In the genomic region with DNA sequence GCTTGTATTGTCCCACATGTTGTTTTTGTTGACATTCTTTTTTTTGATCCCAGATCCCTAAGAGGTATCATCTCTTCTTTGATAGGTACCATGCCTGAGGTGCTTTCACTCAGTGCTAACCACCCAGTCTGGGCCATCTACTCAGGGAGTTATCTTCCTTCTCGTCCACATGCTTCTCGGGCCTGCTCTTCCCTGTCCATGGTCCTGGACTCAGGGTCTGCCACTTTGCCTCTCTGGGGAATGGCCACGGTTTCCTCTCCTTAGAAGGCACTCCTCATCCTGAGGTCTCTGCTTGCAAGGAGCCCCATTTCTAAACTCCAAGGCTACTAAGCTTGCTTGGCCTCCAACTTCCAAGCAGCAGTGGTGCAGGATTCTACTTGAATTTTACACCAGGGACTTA, we compare ENCODE assay signal across 9 cellular contexts.
DNase-seq lines count a peak whose midpoint lies in the region; ATAC-seq and TF ChIP-seq lines count a peak whose summit lies in the region.
"Had no signal": no experiment of that assay in that cellular context is flagged by ENCODE, and none has a peak within 500 bp of the region (broad histone marks: within the 10 kb centered on the region; RNA-seq: fewer than 3 reads in every experiment).

No MANE protein-coding gene starts in this region.

- no peak overlapping the region for H3K23ac ChIP-seq in H9 (ENCODE audit: insufficient read length, low read depth, low read length)

- no peak overlapping the region for H3K4ac ChIP-seq in H9 (ENCODE audit: low read depth, low read length)

- no peak overlapping the region for H3K14ac ChIP-seq in H9 (ENCODE audit: insufficient read depth, low read length)

- H3F3A ChIP-seq in neural progenitor cell (ENCODE audit: low read depth): no peaks in the 10 kb centered on the region

- no peak overlapping the region for H4K5ac ChIP-seq in H9 (ENCODE audit: insufficient read length, low read depth, low read length)

- WGBS in H9 (ENCODE audit: extremely low coverage, insufficient read length, low lambda C conversion rate): no CpG with 5 or more reads among the region's 3 CpGs

- H3K4me1 ChIP-seq in H9 (ENCODE audit: insufficient read depth, low read length) (no peaks in the 10 kb centered on the region), neural progenitor cell (no peaks in the 10 kb centered on the region)

- H3K27me3 ChIP-seq in H9 (ENCODE audit: insufficient read depth, low read length) (no peaks in the 10 kb centered on the region), neural progenitor cell (no peaks in the 10 kb centered on the region)

- in situ Hi-C loops in GM13976 (cut with MboI; ENCODE audit: low sequenced_read_pairs, unreplicated experiment): no loop called here

- no peak overlapping the region for H3K4me3 ChIP-seq in neural progenitor cell

- no peak overlapping the region for H4K91ac ChIP-seq in H9 (ENCODE audit: insufficient read length, low read depth, low read length)

- H3K9ac ChIP-seq in H9 (ENCODE audit: extremely low read depth, insufficient read length, low read length) (no peak overlapping the region), neural progenitor cell (no peak overlapping the region)
- H3K9ac ChIP-seq: KMS-11 had no signal

- no peak overlapping the region for H2BK120ac ChIP-seq in H9 (ENCODE audit: low read depth, low read length, poor library complexity, severe bottlenecking)

- no peaks in the 10 kb centered on the region for H3K79me2 ChIP-seq in H9 (ENCODE audit: insufficient read depth, low read length)
- H3K79me2 ChIP-seq in neural progenitor cell (ENCODE audit: low read depth): no peaks in the 10 kb centered on the region

- H3K4me2 ChIP-seq in H9 (ENCODE audit: insufficient read depth, insufficient read length, low read length) (no peak overlapping the region), neural progenitor cell (no peak overlapping the region)
- H3K4me2 ChIP-seq: KMS-11 had no signal

- H3K36me3 ChIP-seq in neural progenitor cell: no peaks in the 10 kb centered on the region

- TF ChIP-seq CTCF in H9 (conservative IDR thresholded peaks at IDR 0.05) (no peak), neural progenitor cell (IDR thresholded peaks at IDR 0.05) (no peak), GM13976 (IDR thresholded peaks at IDR 0.05; ENCODE audit: borderline replicate concordance, control extremely low read depth, extremely low read depth, insufficient read depth, missing control alignments) (no peak)

- DNase-seq in H9: peak; percentile 63
- peak; percentile 76 for DNase-seq in neural progenitor cell (ENCODE audit: low spot score)
- DNase-seq in GM13976 (ENCODE audit: low spot score): no peak
- no peak for DNase-seq in LoVo (ENCODE audit: low spot score)
- no peak for DNase-seq in GF-D8 (lab: John Stamatoyannopoulos, UW)
- DNase-seq in NK-92 (lab: John Stamatoyannopoulos, UW; ENCODE audit: unreplicated experiment): no peak

- no peak overlapping the region for H4K8ac ChIP-seq in H9 (replicated peaks; ENCODE audit: insufficient read length, low read depth, low read length)

- H3K36me3 Mint-ChIP-seq in H9 (ENCODE audit: insufficient read depth in 1 of 3, low read depth in 3 of 3) (no peaks in the 10 kb centered on the region), neural progenitor cell (no peaks in the 10 kb centered on the region)

- H3K4me1 Mint-ChIP-seq in H9: no peaks in the 10 kb centered on the region
- H3K4me1 Mint-ChIP-seq in neural progenitor cell: no peaks in the 10 kb centered on the region

- no peak overlapping the region for H2BK12ac ChIP-seq in H9 (ENCODE audit: insufficient read length, low read depth, low read length)

- no peak overlapping the region for H2AK5ac ChIP-seq in H9 (ENCODE audit: insufficient read length, low read length)

- H3K27me3 Mint-ChIP-seq in H9 (ENCODE audit: low read depth): peaks cover 3% of the 10 kb centered on the region; the same call in 1 of the 2 replicates
- peaks cover 17% of the 10 kb centered on the region for H3K27me3 Mint-ChIP-seq in neural progenitor cell (ENCODE audit: insufficient read depth, low read depth)

- H3K23me2 ChIP-seq in H9 (ENCODE audit: insufficient read length, low read depth, low read length, poor library complexity, severe bottlenecking): no peaks in the 10 kb centered on the region

- no peak overlapping the region for H3K18ac ChIP-seq in H9 (ENCODE audit: insufficient read length, low read depth, low read length)

- no peak overlapping the region for H2BK5ac ChIP-seq in H9 (ENCODE audit: insufficient read length, low read length)

- no peak overlapping the region for H3T11ph ChIP-seq in H9 (ENCODE audit: low read length)

- no peaks in the 10 kb centered on the region for H3K9me3 Mint-ChIP-seq in H9
- H3K9me3 Mint-ChIP-seq in neural progenitor cell: no peaks in the 10 kb centered on the region

- no peak overlapping the region for H2AFZ ChIP-seq in H9 (ENCODE audit: low read length)
- H2AFZ ChIP-seq in neural progenitor cell (replicated peaks): no peak overlapping the region

- H3K27ac ChIP-seq in H9 (ENCODE audit: insufficient read length, low read depth, low read length) (no peak overlapping the region), neural progenitor cell (no peak overlapping the region)
- H3K27ac ChIP-seq: KMS-11 had no signal

- no peaks in the 10 kb centered on the region for H4K20me1 ChIP-seq in H9 (ENCODE audit: control insufficient read depth, insufficient read depth, insufficient read length)
- no peaks in the 10 kb centered on the region for H4K20me1 ChIP-seq in neural progenitor cell (ENCODE audit: low read depth)

- no peaks in the 10 kb centered on the region for H3K79me1 ChIP-seq in H9 (ENCODE audit: insufficient read depth, low read depth, low read length, poor library complexity, severe bottlenecking)

- H3K4me3 Mint-ChIP-seq in H9: no peak overlapping the region
- no peak overlapping the region for H3K4me3 Mint-ChIP-seq in neural progenitor cell

- peak; percentile 54 for ATAC-seq in esophagus mucosa

- no peak overlapping the region for H3K56ac ChIP-seq in H9 (ENCODE audit: insufficient read length, low read depth, low read length)

- H2BK20ac ChIP-seq in H9 (ENCODE audit: low read depth, low read length, poor library complexity, severe bottlenecking): no peak overlapping the region

- H3K9me3 ChIP-seq in H9 (ENCODE audit: control insufficient read depth, low read depth, low read length) (no peaks in the 10 kb centered on the region), neural progenitor cell (ENCODE audit: low read depth) (no peaks in the 10 kb centered on the region)

- no peak overlapping the region for H2BK15ac ChIP-seq in H9 (ENCODE audit: low read depth, low read length)

- H3K27ac Mint-ChIP-seq in H9 (no peak overlapping the region; a peak in 1 of 7 replicates), neural progenitor cell (no peak overlapping the region)

TF ChIP-seq in PFSK-1, 5 proteins besides CTCF, POLR2A, EP300 and RAD21:
- TF ChIP-seq SIN3A (IDR thresholded peaks at IDR 0.05; ENCODE audit: borderline replicate concordance, insufficient read depth, low read length): no peak
- TF ChIP-seq, protein P1, sequence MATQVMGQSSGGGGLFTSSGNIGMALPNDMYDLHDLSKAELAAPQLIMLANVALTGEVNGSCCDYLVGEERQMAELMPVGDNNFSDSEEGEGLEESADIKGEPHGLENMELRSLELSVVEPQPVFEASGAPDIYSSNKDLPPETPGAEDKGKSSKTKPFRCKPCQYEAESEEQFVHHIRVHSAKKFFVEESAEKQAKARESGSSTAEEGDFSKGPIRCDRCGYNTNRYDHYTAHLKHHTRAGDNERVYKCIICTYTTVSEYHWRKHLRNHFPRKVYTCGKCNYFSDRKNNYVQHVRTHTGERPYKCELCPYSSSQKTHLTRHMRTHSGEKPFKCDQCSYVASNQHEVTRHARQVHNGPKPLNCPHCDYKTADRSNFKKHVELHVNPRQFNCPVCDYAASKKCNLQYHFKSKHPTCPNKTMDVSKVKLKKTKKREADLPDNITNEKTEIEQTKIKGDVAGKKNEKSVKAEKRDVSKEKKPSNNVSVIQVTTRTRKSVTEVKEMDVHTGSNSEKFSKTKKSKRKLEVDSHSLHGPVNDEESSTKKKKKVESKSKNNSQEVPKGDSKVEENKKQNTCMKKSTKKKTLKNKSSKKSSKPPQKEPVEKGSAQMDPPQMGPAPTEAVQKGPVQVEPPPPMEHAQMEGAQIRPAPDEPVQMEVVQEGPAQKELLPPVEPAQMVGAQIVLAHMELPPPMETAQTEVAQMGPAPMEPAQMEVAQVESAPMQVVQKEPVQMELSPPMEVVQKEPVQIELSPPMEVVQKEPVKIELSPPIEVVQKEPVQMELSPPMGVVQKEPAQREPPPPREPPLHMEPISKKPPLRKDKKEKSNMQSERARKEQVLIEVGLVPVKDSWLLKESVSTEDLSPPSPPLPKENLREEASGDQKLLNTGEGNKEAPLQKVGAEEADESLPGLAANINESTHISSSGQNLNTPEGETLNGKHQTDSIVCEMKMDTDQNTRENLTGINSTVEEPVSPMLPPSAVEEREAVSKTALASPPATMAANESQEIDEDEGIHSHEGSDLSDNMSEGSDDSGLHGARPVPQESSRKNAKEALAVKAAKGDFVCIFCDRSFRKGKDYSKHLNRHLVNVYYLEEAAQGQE (IDR thresholded peaks at IDR 0.05; ENCODE audit: insufficient read depth in 1 of 2, low read depth in 2 of 2, low read length in 2 of 2): peak; percentile 85 to 95

Comparison
In these comparisons a context has a peak if more than half of its experiments do, and no peak if none do; other contexts are left out.
1. DNase-seq: peak in H9 (single experiment) and neural progenitor cell (single experiment); none in GM13976 (single experiment), LoVo (single experiment), GF-D8 (single experiment) and NK-92 (single experiment).